ENCODE assay signal across 10 cellular contexts in the genomic region with DNA sequence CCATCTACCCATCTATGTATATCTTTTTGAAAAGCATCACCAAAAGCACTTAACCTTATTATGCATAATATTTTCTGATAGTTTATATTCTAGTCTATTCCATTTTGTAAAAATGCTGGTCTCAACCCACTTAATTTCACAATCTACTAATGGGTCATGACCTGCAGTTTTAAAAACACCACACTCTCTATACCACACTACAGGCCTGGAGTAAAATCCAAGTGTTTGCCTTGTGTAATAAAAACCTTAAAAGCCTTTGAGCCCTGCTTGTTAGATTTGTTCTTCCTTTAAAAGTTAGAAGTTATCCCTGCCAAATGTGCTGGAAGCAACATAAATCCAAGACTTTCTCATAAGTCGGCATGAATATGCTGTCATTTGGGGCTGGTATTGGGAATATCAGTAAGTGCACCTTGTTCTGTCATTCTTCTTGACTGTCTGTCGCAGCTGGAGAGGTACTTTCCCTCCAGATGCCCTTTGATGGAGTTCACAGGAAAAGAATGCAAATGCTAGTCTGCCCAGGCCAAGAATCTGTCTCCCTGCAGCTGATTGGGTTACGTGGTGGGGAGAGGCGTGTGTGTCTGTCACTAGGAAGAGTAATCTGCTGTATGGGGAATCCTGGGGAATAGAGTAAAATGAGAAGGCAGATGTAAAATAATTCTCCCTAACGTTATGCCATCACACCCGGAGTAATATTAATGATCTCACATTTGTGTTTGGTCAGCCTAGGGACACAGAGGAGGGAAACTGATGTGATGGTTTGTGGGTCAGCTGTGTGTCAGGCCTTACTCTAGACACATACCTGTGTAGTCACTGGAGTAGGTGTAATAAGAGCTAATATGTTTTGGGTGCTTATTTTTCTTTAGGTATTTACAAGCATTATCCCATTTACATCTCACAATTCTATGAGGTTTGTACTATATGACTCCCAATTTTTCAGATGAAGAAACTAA.
DNase-seq lines count a peak whose midpoint lies in the region; ATAC-seq and TF ChIP-seq lines count a peak whose summit lies in the region.
"Had no signal": no experiment of that assay in that cellular context is flagged by ENCODE, and none has a peak within 500 bp of the region (broad histone marks: within the 10 kb centered on the region; RNA-seq: fewer than 3 reads in every experiment).

No MANE protein-coding gene starts in this region.

- ATAC-seq in Right ventricle myocardium inferior (peak; percentile 87), GM21381 (IDR thresholded peaks at IDR 0.05; ENCODE audit: unreplicated experiment) (no peak), GM21717 (IDR thresholded peaks at IDR 0.05; ENCODE audit: unreplicated experiment) (no peak)

- peaks cover 12% of the 10 kb centered on the region for H3K27me3 Mint-ChIP-seq in endodermal cell (ENCODE audit: insufficient read depth)

- H3K36me3 Mint-ChIP-seq in endodermal cell (ENCODE audit: low read depth) = no peaks in the 10 kb centered on the region

- H3K4me3 Mint-ChIP-seq in endodermal cell = no peak overlapping the region

- H3K9me3 ChIP-seq in endodermal cell (ENCODE audit: control insufficient read depth, low read length) = no peaks in the 10 kb centered on the region
- H3K9me3 ChIP-seq: A549 had no signal

- no peak for TF ChIP-seq CTCF in endodermal cell (conservative IDR thresholded peaks at IDR 0.05)

- no peak overlapping the region for H3K27ac ChIP-seq in endodermal cell (ENCODE audit: low read depth, low read length)
- H3K27ac ChIP-seq: A549 had no signal

- no peak overlapping the region for H3K4me3 ChIP-seq in endodermal cell (ENCODE audit: low read length)
- H3K4me3 ChIP-seq: A549 had no signal

- H3K9me3 Mint-ChIP-seq in endodermal cell = no peaks in the 10 kb centered on the region

- no peak overlapping the region for H3K27ac Mint-ChIP-seq in endodermal cell

- peaks cover 4% of the 10 kb centered on the region for H3K4me1 ChIP-seq in endodermal cell (ENCODE audit: control insufficient read depth, insufficient read depth, low read length)

- intact Hi-C loops in Right ventricle myocardium inferior (cut with DNase I) (no loop called here), cardiac septum (cut with DNase I) (no loop called here)

- 58 to 74% methylated on average over 2 to 6 of the region's 6 CpGs for WGBS in endodermal cell (ENCODE audit: insufficient coverage in 1 of 2, insufficient read length in 1 of 2), 2 experiments

- H3K4me1 Mint-ChIP-seq in endodermal cell = peaks cover 4% of the 10 kb centered on the region

- no peak overlapping the region for H3K9ac ChIP-seq in endodermal cell (ENCODE audit: extremely low read depth, low read length, poor library complexity, severe bottlenecking)

- H3K27me3 ChIP-seq in endodermal cell (ENCODE audit: control insufficient read depth, insufficient read depth, low read length, poor library complexity, severe bottlenecking) = no peaks in the 10 kb centered on the region

- no peaks in the 10 kb centered on the region for H3K36me3 ChIP-seq in endodermal cell (ENCODE audit: control insufficient read depth, insufficient read depth, low read length)

- DNase-seq in Right ventricle myocardium inferior (ENCODE audit: missing footprints) (no peak), cardiac septum (ENCODE audit: low spot score) (no peak), endodermal cell (peak; percentile 78), lung microvascular endothelial cell (ENCODE audit: low read depth in 2 of 2) (peak; percentile 62 to 75), NOMO-1 treated with dmso at 0.1 percent for 144 hours (lab: John Stamatoyannopoulos, UW; ENCODE audit: unreplicated experiment) (no peak), pons (ENCODE audit: low spot score) (no peak)
- DNase-seq: hypothalamus had no signal

Comparison
In these comparisons a context has a peak if more than half of its experiments do, and no peak if none do; other contexts are left out.
1. DNase-seq: peak in endodermal cell (single experiment) and lung microvascular endothelial cell (2 of 2); none in Right ventricle myocardium inferior (single experiment), cardiac septum (single experiment), NOMO-1 treated with dmso at 0.1 percent for 144 hours (single experiment) and pons (single experiment).